ENCODE assay signal across 26 cellular contexts in genomic region chr12:14570231-14570630, GRCh38. TPM values are rescaled to one million over a fixed set of nuclear protein-coding genes. Genes with fewer than 3 reads are reported as not detected.
A peak's percentile ranks its signal among the peaks of the same experiment; 100 is the strongest.
DNase-seq lines count a peak whose midpoint lies in the region; ATAC-seq, FAIRE-seq and TF ChIP-seq lines count a peak whose summit lies in the region.
"Had no signal": no experiment of that assay in that cellular context is flagged by ENCODE, and none has a peak within 500 bp of the region (broad histone marks: within the 10 kb centered on the region; RNA-seq: fewer than 3 reads in every experiment).

No MANE protein-coding gene starts in this region.

- H3K4me3 Mint-ChIP-seq in GM23338 (no peak overlapping the region), endodermal cell (no peak overlapping the region), type B pancreatic cell (peak overlapping the region; percentile 36)
- H3K4me3 Mint-ChIP-seq: B cell; CD4-positive, CD25-positive, alpha-beta regulatory T cell; CD8-positive, alpha-beta T cell; HFFc6 had no signal

- H3K9me3 ChIP-seq in endodermal cell (ENCODE audit: control insufficient read depth, low read length) (no peaks in the 10 kb centered on the region), HepG2 (ENCODE audit: low read length) (no peaks in the 10 kb centered on the region)
- H3K9me3 ChIP-seq: Caco-2, HAP-1 had no signal

- ATAC-seq in GM23338 = no peak
- ATAC-seq in HepG2 = no peak
- ATAC-seq: CD8-positive, alpha-beta T cell; GM12878 had no signal

- H3K36me3 Mint-ChIP-seq in GM23338 (ENCODE audit: low read depth) (no peaks in the 10 kb centered on the region), endodermal cell (ENCODE audit: low read depth) (no peaks in the 10 kb centered on the region), type B pancreatic cell (peaks cover 11% of the 10 kb centered on the region)
- H3K36me3 Mint-ChIP-seq: CD4-positive, CD25-positive, alpha-beta regulatory T cell; CD8-positive, alpha-beta T cell had no signal

- peak; percentile 27 for DNase-seq in GM23338 (ENCODE audit: low spot score)
- no peak for DNase-seq in endodermal cell
- peak; percentile 74 for DNase-seq in mesendoderm
- no peak for DNase-seq in type B pancreatic cell (ENCODE audit: extremely low spot score, unreplicated experiment)
- DNase-seq in NOMO-1 treated with DMSO at 0.1 percent for 48 hours (lab: John Stamatoyannopoulos, UW; ENCODE audit: unreplicated experiment) = no peak
- DNase-seq in HepG2 (ENCODE audit: low spot score) = no peak
- DNase-seq in activated naive CD4-positive, alpha-beta T cell treated with anti-CD3 and anti-CD28 coated beads, Interleukin-2, amount 50 U/mL, for 16 hours = no peak
- no peak for DNase-seq in DMS153 treated with DMSO at 0.1 percent for 48 hours (lab: John Stamatoyannopoulos, UW; ENCODE audit: unreplicated experiment)
- DNase-seq: Caco-2; CD4-positive, CD25-positive, alpha-beta regulatory T cell; CD8-positive, alpha-beta T cell; DMS153; DMS79; EL; GDM1; GOT3; HFFc6 had no signal

- H3K79me2 ChIP-seq in GM23338 (replicated peaks; ENCODE audit: insufficient read depth) (no peaks in the 10 kb centered on the region), mesendoderm (ENCODE audit: control insufficient read depth, insufficient read depth, low read length) (peaks cover 7% of the 10 kb centered on the region), HepG2 (ENCODE audit: insufficient read depth, low read length) (no peaks in the 10 kb centered on the region)

- H3K56ac ChIP-seq in mesendoderm (ENCODE audit: low read length) = peak overlapping the region; percentile 12

- H3K27ac Mint-ChIP-seq in GM23338 (no peak overlapping the region), endodermal cell (peak overlapping the region; percentile 12), type B pancreatic cell (no peak overlapping the region)
- H3K27ac Mint-ChIP-seq: B cell; CD8-positive, alpha-beta T cell; HFFc6 had no signal

- H3K27ac ChIP-seq in GM23338 (ENCODE audit: low read depth) (no peak overlapping the region), endodermal cell (ENCODE audit: low read depth, low read length) (no peak overlapping the region), mesendoderm (ENCODE audit: low read depth, low read length) (no peak overlapping the region), HepG2 (ENCODE audit: extremely low read length, insufficient read depth, low read length) (no peak overlapping the region)
- H3K27ac ChIP-seq: 22Rv1, BLaER1, C4-2B had no signal

- H3K4me2 ChIP-seq in GM23338 (peak overlapping the region; percentile 22; the same call in 1 of the 2 replicates), mesendoderm (ENCODE audit: low read length) (no peak overlapping the region), HepG2 (ENCODE audit: low read depth, low read length) (no peak overlapping the region)
- H3K4me2 ChIP-seq: BLaER1 had no signal

- H3K36me3 ChIP-seq in GM23338 (ENCODE audit: insufficient read depth) (no peaks in the 10 kb centered on the region), endodermal cell (ENCODE audit: control insufficient read depth, insufficient read depth, low read length) (no peaks in the 10 kb centered on the region), mesendoderm (ENCODE audit: control insufficient read depth, insufficient read depth, low read length) (no peaks in the 10 kb centered on the region), HepG2 (replicated peaks in 1 of 2; ENCODE audit: control insufficient read depth in 1 of 2, insufficient read depth in 2 of 2, low read length in 2 of 2) (no peaks in the 10 kb centered on the region)
- H3K36me3 ChIP-seq: BLaER1, HAP-1 had no signal

- peaks cover 4% of the 10 kb centered on the region for H3K79me1 ChIP-seq in mesendoderm (ENCODE audit: low read length)

- H2BK15ac ChIP-seq in mesendoderm (replicated peaks; ENCODE audit: low read depth) = no peak overlapping the region

- H2AFZ ChIP-seq in GM23338 (peak overlapping the region; percentile 45; the same call in 1 of the 2 replicates), HepG2 (ENCODE audit: low read length) (no peak overlapping the region)

- intact Hi-C loops in HepG2 (cut with micrococcal nuclease; ENCODE audit: unreplicated experiment) = no loop called here

- TF ChIP-seq CTCF in GM23338 (conservative IDR thresholded peaks at IDR 0.05; ENCODE audit: low read depth in 2 of 2) (no peak), endodermal cell (conservative IDR thresholded peaks at IDR 0.05) (no peak), type B pancreatic cell (conservative IDR thresholded peaks at IDR 0.05) (no peak), HepG2 (CRISPR knock-in tag; IDR thresholded peaks at IDR 0.05) (no peak)

- no peak overlapping the region for H2BK120ac ChIP-seq in mesendoderm (ENCODE audit: low read depth, low read length)

- no TSS peak for BruUV-seq in HepG2 (replicated peaks; lab: Mats Ljungman, UMichigan)

- H4K5ac ChIP-seq in mesendoderm (ENCODE audit: low read length) = no peak overlapping the region

- H3K9me3 Mint-ChIP-seq in GM23338 (no peaks in the 10 kb centered on the region; the same call in 2 of the 3 replicates), endodermal cell (no peaks in the 10 kb centered on the region), type B pancreatic cell (peaks cover 5% of the 10 kb centered on the region)
- H3K9me3 Mint-ChIP-seq: CD8-positive, alpha-beta T cell had no signal

- POLR2A ChIA-PET in HepG2 (lab: Yijun Ruan, JAX) = no interaction called here

- no peak overlapping the region for H3K4me3 ChIP-seq in GM23338
- H3K4me3 ChIP-seq in endodermal cell (ENCODE audit: low read length) = no peak overlapping the region
- H3K4me3 ChIP-seq in mesendoderm (ENCODE audit: low read length) = no peak overlapping the region
- H3K4me3 ChIP-seq in HepG2 (replicated peaks in 1 of 3; ENCODE audit: insufficient read depth in 1 of 3, low read depth in 2 of 3, low read length in 3 of 3) = no peak overlapping the region
- H3K4me3 ChIP-seq: BLaER1, GM12878, HAP-1 had no signal

- H3K4me1 Mint-ChIP-seq in GM23338 (peaks cover 19% of the 10 kb centered on the region), endodermal cell (peaks cover 35% of the 10 kb centered on the region), type B pancreatic cell (ENCODE audit: unreplicated experiment) (peaks cover 6% of the 10 kb centered on the region)

- H2BK5ac ChIP-seq in mesendoderm (ENCODE audit: low read length) = peak overlapping the region; percentile 59

- H3K9me2 ChIP-seq in GM23338 (ENCODE audit: insufficient read depth) = no peaks in the 10 kb centered on the region

- no peak overlapping the region for H3K18ac ChIP-seq in mesendoderm (ENCODE audit: low read length)

- no peak for FAIRE-seq in HepG2 (lab: Jason Lieb, UNC)
- FAIRE-seq: A204.1, GM12878, GM18507, H54 had no signal

- in situ Hi-C loops in HepG2 (cut with HindIII; ENCODE audit: extremely low pct_ligation_motif_present, low pct_unique_long_range_greater_than_20kb) = no loop called here

- TF ChIP-seq POLR2A in HepG2 (IDR thresholded peaks at IDR 0.05; ENCODE audit: insufficient read depth in 1 of 2, low read depth in 2 of 2, low read length in 2 of 2) = no peak

- H2AK5ac ChIP-seq in mesendoderm (ENCODE audit: low read length) = no peak overlapping the region

- no peak overlapping the region for H3K23ac ChIP-seq in mesendoderm (ENCODE audit: low read length)

- peaks cover 18% of the 10 kb centered on the region for H3K4me1 ChIP-seq in GM23338 (ENCODE audit: insufficient read depth)
- no peaks in the 10 kb centered on the region for H3K4me1 ChIP-seq in endodermal cell (ENCODE audit: control insufficient read depth, insufficient read depth, low read length)
- H3K4me1 ChIP-seq in mesendoderm (ENCODE audit: control insufficient read depth, low read depth, low read length) = peaks cover 4% of the 10 kb centered on the region
- H3K4me1 ChIP-seq in HepG2 (ENCODE audit: insufficient read depth, low read length) = no peaks in the 10 kb centered on the region
- H3K4me1 ChIP-seq: BLaER1, HAP-1 had no signal

- no peak for TF ChIP-seq RAD21 in HepG2 (CRISPR knock-in tag; IDR thresholded peaks at IDR 0.05)

- H4K20me1 ChIP-seq in GM23338 (replicated peaks; ENCODE audit: insufficient read depth) (no peaks in the 10 kb centered on the region), HepG2 (ENCODE audit: insufficient read depth, low read length) (no peaks in the 10 kb centered on the region)
- H4K20me1 ChIP-seq: BLaER1 had no signal

- H3K27me3 Mint-ChIP-seq in GM23338 (ENCODE audit: insufficient read depth, low read depth, poor library complexity) (peaks cover 5% of the 10 kb centered on the region), endodermal cell (ENCODE audit: insufficient read depth) (peaks cover 2% of the 10 kb centered on the region), type B pancreatic cell (peaks cover 12% of the 10 kb centered on the region)

- 94 to 100% methylated on average over 1 of the region's 1 CpG for WGBS in endodermal cell (ENCODE audit: insufficient coverage in 1 of 2, insufficient read length in 1 of 2), 2 experiments
- WGBS in mesendoderm (ENCODE audit: extremely low coverage, insufficient coverage, low lambda C conversion rate) = no CpG with 5 or more reads among the region's 1 CpG
- 50% methylated on average over 1 of the region's 1 CpG for WGBS in HepG2 (ENCODE audit: low lambda C conversion rate)

- TF ChIP-seq EP300 in HepG2 (IDR thresholded peaks at IDR 0.05; ENCODE audit: low read depth in 2 of 2, low read length in 2 of 2) (no peak), HepG2 (CRISPR knock-in tag; IDR thresholded peaks at IDR 0.05; ENCODE audit: borderline replicate concordance) (no peak)

- H3K9ac ChIP-seq in endodermal cell (ENCODE audit: extremely low read depth, low read length, poor library complexity, severe bottlenecking) = no peak overlapping the region
- H3K9ac ChIP-seq in mesendoderm (ENCODE audit: low read length) = no peak overlapping the region
- H3K9ac ChIP-seq in HepG2 (ENCODE audit: insufficient read depth, low read depth, low read length) = no peak overlapping the region
- H3K9ac ChIP-seq: BLaER1 had no signal

- H3F3A ChIP-seq in GM23338 (replicated peaks; ENCODE audit: low read depth) = no peaks in the 10 kb centered on the region; the same call in 1 of the 2 replicates

- CTCF ChIA-PET in HepG2 (lab: Yijun Ruan, JAX; ENCODE audit: low intra/inter-chr PET ratio, low total read pairs) = no interaction called here

- no peak overlapping the region for H3K4ac ChIP-seq in mesendoderm (ENCODE audit: low read depth, low read length)

- no peak overlapping the region for H4K8ac ChIP-seq in mesendoderm (ENCODE audit: low read depth, low read length)

- H3K27me3 ChIP-seq in GM23338 (ENCODE audit: insufficient read depth) (peaks cover 10% of the 10 kb centered on the region; the same call in 1 of the 2 replicates), endodermal cell (ENCODE audit: control insufficient read depth, insufficient read depth, low read length, poor library complexity, severe bottlenecking) (peaks cover 16% of the 10 kb centered on the region), mesendoderm (ENCODE audit: insufficient read depth, low read length, poor library complexity) (no peaks in the 10 kb centered on the region), HepG2 (ENCODE audit: control insufficient read depth in 1 of 2, insufficient read depth in 2 of 2, low read length in 2 of 2) (no peaks in the 10 kb centered on the region; a peak in 1 of 5 replicates)
- H3K27me3 ChIP-seq: BLaER1 had no signal

RNA-seq across cellular contexts. Expression of gene PLBD1, which starts 2.5 kb away (rescaled TPM):
- 16.3 and 18.2 TPM in 2 replicates for total RNA-seq in GM23338 (2014; rRNA removed; shearing (Covaris generic))
- polyA plus RNA-seq in GM23338 (2016; fragmentation: Nextera tagmentation; extraction: Ambion mirVana) (10.2 and 11.1 TPM in 2 replicates), HepG2 (2011; rRNA removed) (not detected in 2 replicates)
- total RNA-seq in endodermal cell (10 to 100 TPM; 17.9 to 32.5 TPM), type B pancreatic cell (ENCODE audit: low replicate concordance) (21.1 and 30.5 TPM in 2 replicates), HepG2 (2016; rRNA removed; fragmentation: Illumina TruSeq; extraction: Trizol) (not detected in 2 replicates)
- 4.9 TPM for polyA plus RNA-seq in endodermal cell (2013, experiment 1 of 2)
- polyA plus RNA-seq in endodermal cell (2013, experiment 2 of 2) = 4.4 TPM
- 71.4 TPM for polyA plus RNA-seq in mesendoderm (2013, experiment 1 of 2)
- polyA plus RNA-seq in mesendoderm (2013, experiment 2 of 2) = 74.9 TPM
- not detected in 2 replicates for total RNA-seq in HepG2 (2016; cell fraction: cytosol; rRNA removed; fragmentation: Illumina TruSeq; extraction: Trizol; ENCODE audit: low read depth)
- total RNA-seq in HepG2 (2016; cell fraction: insoluble cytoplasmic fraction; rRNA removed; fragmentation: Illumina TruSeq; extraction: Trizol) = not detected in 2 replicates
- total RNA-seq in HepG2 (2016; cell fraction: membrane; rRNA removed; fragmentation: Illumina TruSeq; extraction: Trizol) = not detected in 2 replicates
- total RNA-seq in HepG2 (2016; cell fraction: nucleus; rRNA removed; fragmentation: Illumina TruSeq; extraction: Trizol) = not detected in 2 replicates
- not detected in 2 replicates for polyA plus RNA-seq in HepG2 (2011; cell fraction: cytosol; rRNA removed)
- not detected in 2 replicates for polyA plus RNA-seq in HepG2 (2011; cell fraction: nucleus; rRNA removed)
- polyA plus RNA-seq in HepG2 (2012) = not detected in 2 replicates
- not detected in 2 replicates for polyA plus RNA-seq in HepG2 (2016; cell fraction: cytosol; fragmentation: Illumina TruSeq; extraction: Trizol; ENCODE audit: low read depth)
- not detected in 2 replicates for polyA plus RNA-seq in HepG2 (2016; cell fraction: insoluble cytoplasmic fraction; fragmentation: Illumina TruSeq; extraction: Trizol; ENCODE audit: low read depth)
- not detected in 2 replicates for polyA plus RNA-seq in HepG2 (2016; cell fraction: membrane; fragmentation: Illumina TruSeq; extraction: Trizol; ENCODE audit: low read depth)
- not detected in 2 replicates for polyA plus RNA-seq in HepG2 (2016; cell fraction: nucleus; fragmentation: Illumina TruSeq; extraction: Trizol; ENCODE audit: insufficient read depth, low read depth)
- not detected in 2 replicates for polyA minus RNA-seq in HepG2 (2011; rRNA and poly(A)+ RNA removed; ENCODE audit: low replicate concordance)
- polyA minus RNA-seq in HepG2 (2011; cell fraction: cytosol; rRNA and poly(A)+ RNA removed) = not detected in 2 replicates
- polyA minus RNA-seq in HepG2 (2011; cell fraction: nucleus; rRNA and poly(A)+ RNA removed) = not detected in 2 replicates
- total RNA-seq: CD4-positive, CD25-positive, alpha-beta regulatory T cell; CD8-positive, alpha-beta T cell; HFFc6 had no signal

Comparison
In these comparisons a context has a peak if more than half of its experiments do, and no peak if none do; other contexts are left out.
1. DNase-seq: peak in GM23338 (single experiment) and mesendoderm (single experiment); none in endodermal cell (single experiment), type B pancreatic cell (single experiment), NOMO-1 treated with DMSO at 0.1 percent for 48 hours (single experiment), HepG2 (single experiment), activated naive CD4-positive, alpha-beta T cell treated with anti-CD3 and anti-CD28 coated beads, Interleukin-2, amount 50 U/mL, for 16 hours (single experiment) and DMS153 treated with DMSO at 0.1 percent for 48 hours (single experiment).
2. RNA of gene PLBD1, which starts 2.5 kb away (total RNA-seq): 17.9 to 32.5 TPM in endodermal cell, 21.1 to 30.5 TPM in type B pancreatic cell and 16.3 to 18.2 TPM in GM23338; not detected in HepG2; every median in the first group is over 10 times any median in the second.